Comparison of ENCODE assay signal across 7 cellular contexts in the genomic region with DNA sequence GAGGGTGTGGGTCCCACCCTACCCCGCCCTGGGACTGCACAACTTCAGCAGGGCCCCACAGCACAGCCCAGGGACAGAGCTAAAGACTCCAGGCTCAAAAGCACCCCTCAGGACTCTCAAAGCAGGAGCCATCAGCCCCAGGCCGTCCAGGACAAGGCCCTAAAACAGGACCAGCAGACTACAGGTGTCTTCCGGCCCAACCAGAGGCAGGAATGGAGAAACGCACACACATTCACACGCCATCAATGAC. TPM values are rescaled to one million over a fixed set of nuclear protein-coding genes. Genes with fewer than 3 reads are reported as not detected.
DNase-seq lines count a peak whose midpoint lies in the region; ATAC-seq and TF ChIP-seq lines count a peak whose summit lies in the region.

No MANE protein-coding gene starts in this region.

- H3K4me1 ChIP-seq in OCI-LY3 (ENCODE audit: low read length): peaks cover 23% of the 10 kb centered on the region
- H3K4me1 ChIP-seq in neuron (ENCODE audit: insufficient read depth, low read length): peaks cover 21% of the 10 kb centered on the region

- H3K9me3 ChIP-seq in OCI-LY3 (ENCODE audit: insufficient read depth, low read length) (no peaks in the 10 kb centered on the region), neuron (ENCODE audit: low read length) (no peaks in the 10 kb centered on the region)

- H3K9ac ChIP-seq in OCI-LY3 (ENCODE audit: low read length): peak overlapping the region; percentile 94

- peaks cover 43% of the 10 kb centered on the region for H3K79me2 ChIP-seq in OCI-LY3 (ENCODE audit: low read length)

- peaks cover 19% of the 10 kb centered on the region for H3K36me3 ChIP-seq in OCI-LY3 (replicated peaks; ENCODE audit: low read depth, low read length)
- peaks cover 23% of the 10 kb centered on the region for H3K36me3 ChIP-seq in neuron (ENCODE audit: insufficient read depth, low read length)

- peak; percentile 2 for ATAC-seq in GM21786 (IDR thresholded peaks at IDR 0.05; ENCODE audit: unreplicated experiment)

- H2AFZ ChIP-seq in OCI-LY3 (ENCODE audit: low read depth, low read length): peak overlapping the region; percentile 39; the same call in 1 of the 2 replicates
- H2AFZ ChIP-seq in neuron (ENCODE audit: low read depth, low read length): no peak overlapping the region

- H3K27me3 ChIP-seq in OCI-LY3 (ENCODE audit: low read depth, low read length) (no peaks in the 10 kb centered on the region), neuron (ENCODE audit: insufficient read depth, low read length) (no peaks in the 10 kb centered on the region)

- peak overlapping the region; percentile 89 for H3K27ac ChIP-seq in OCI-LY3 (ENCODE audit: low read length)

- H4K20me1 ChIP-seq in OCI-LY3 (ENCODE audit: insufficient read depth, low read length): no peaks in the 10 kb centered on the region

- H3K4me3 ChIP-seq in OCI-LY3 (ENCODE audit: low read length) (peak overlapping the region; percentile 81), epithelial cell of esophagus (ENCODE audit: low read length) (peak overlapping the region; percentile 91), neuron (ENCODE audit: low read length) (peak overlapping the region; percentile 53)

- TF ChIP-seq CTCF in OCI-LY3 (IDR thresholded peaks at IDR 0.05; ENCODE audit: low read depth, low read length) (no peak), epithelial cell of esophagus (IDR thresholded peaks at IDR 0.05; ENCODE audit: insufficient read depth, low read depth, low read length, missing control alignments) (no peak)

- peak overlapping the region; percentile 93 for H3K4me2 ChIP-seq in OCI-LY3 (ENCODE audit: low read length)

- DNase-seq in epithelial cell of esophagus (ENCODE audit: low read depth) (peak; percentile 67), foreskin melanocyte (no peak), H4 (ENCODE audit: low spot score) (no peak)
- no peak for DNase-seq in activated CD4-positive, CD25-positive, alpha-beta regulatory T cell (lab: John Stamatoyannopoulos, UW)

RNA-seq across cellular contexts. Expression of a gene that starts 26.1 kb away (rescaled TPM):
- total RNA-seq in H4 (2014; rRNA removed; shearing (Covaris generic)): 5.3 and 5.7 TPM in 2 replicates

RNA-seq across cellular contexts. Expression of a gene that starts 31.4 kb away (rescaled TPM):
- 100 and 108 TPM in 2 replicates for total RNA-seq in H4 (2014; rRNA removed; shearing (Covaris generic))

RNA-seq across cellular contexts. Expression of a gene that starts 32.5 kb away (rescaled TPM):
- total RNA-seq in H4 (2014; rRNA removed; shearing (Covaris generic)): 502 and 627 TPM in 2 replicates

RNA-seq across cellular contexts. Expression of a gene that starts 32.7 kb away (rescaled TPM):
- 23.3 and 28.6 TPM in 2 replicates for total RNA-seq in H4 (2014; rRNA removed; shearing (Covaris generic))

RNA-seq across cellular contexts. Expression of a gene that starts 42.7 kb away (rescaled TPM):
- 4.3 and 9.6 TPM in 2 replicates for total RNA-seq in H4 (2014; rRNA removed; shearing (Covaris generic))
